ENCODE assay signal across 1 cellular context in genomic region chr3:11774296-11774877, GRCh38.
TF ChIP-seq lines count a peak whose summit lies in the region.

No MANE protein-coding gene starts in this region.

TF ChIP-seq in GM23338, 12 proteins besides CTCF, POLR2A, EP300 and RAD21 (continued from another document):
- TF ChIP-seq ZNF462 (CRISPR knock-in tag; IDR thresholded peaks at IDR 0.05) (no peak), REST (IDR thresholded peaks at IDR 0.05; ENCODE audit: unreplicated experiment) (no peak), EZH2 (IDR thresholded peaks at IDR 0.05; ENCODE audit: low read depth, unreplicated experiment) (no peak), ZNF114 (CRISPR knock-in tag; IDR thresholded peaks at IDR 0.05) (no peak)
